ENCODE assay signal across 2 cellular contexts in the genomic region with DNA sequence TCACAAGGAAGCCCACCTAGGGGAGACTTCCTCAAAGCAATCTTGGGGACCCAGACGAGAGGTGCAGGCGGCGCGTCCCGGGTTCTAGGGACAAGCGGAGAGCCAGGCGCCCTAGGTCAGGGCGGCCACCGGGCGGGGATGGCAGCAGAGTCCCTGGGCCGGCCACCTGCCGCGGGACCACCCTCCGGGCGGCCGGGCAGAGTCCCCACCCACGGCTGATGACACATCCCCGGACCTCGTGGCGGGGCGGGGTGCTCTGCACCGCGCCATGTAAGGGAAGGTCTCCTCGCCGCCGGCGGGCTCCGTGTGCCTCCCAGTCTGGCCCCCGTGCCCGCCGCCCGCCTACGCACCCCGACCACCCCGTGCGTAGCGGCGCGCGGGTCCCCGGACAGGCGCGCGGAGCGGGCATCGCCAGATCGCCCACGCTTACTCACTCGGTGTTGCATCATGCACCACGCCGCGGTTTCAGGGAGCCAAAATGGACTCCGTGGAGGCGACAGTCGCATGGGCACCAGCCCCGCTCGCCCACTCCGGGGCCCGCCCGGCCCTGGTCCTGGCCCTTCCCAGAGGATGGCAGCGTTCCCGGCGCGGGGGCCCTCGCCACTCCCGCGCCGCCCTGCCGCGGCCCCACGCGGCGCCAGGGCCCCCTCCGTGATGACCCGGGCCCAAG.
TF ChIP-seq lines count a peak whose summit lies in the region.

No MANE protein-coding gene starts in this region.

TF ChIP-seq in IMR-90, 13 proteins besides CTCF, POLR2A, EP300 and RAD21 (continued from another document):
- TF ChIP-seq, protein P1, sequence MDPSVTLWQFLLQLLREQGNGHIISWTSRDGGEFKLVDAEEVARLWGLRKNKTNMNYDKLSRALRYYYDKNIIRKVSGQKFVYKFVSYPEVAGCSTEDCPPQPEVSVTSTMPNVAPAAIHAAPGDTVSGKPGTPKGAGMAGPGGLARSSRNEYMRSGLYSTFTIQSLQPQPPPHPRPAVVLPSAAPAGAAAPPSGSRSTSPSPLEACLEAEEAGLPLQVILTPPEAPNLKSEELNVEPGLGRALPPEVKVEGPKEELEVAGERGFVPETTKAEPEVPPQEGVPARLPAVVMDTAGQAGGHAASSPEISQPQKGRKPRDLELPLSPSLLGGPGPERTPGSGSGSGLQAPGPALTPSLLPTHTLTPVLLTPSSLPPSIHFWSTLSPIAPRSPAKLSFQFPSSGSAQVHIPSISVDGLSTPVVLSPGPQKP (IDR thresholded peaks at IDR 0.05; ENCODE audit: borderline replicate concordance, low read depth, low read length) = no peak
- TF ChIP-seq, protein P2, sequence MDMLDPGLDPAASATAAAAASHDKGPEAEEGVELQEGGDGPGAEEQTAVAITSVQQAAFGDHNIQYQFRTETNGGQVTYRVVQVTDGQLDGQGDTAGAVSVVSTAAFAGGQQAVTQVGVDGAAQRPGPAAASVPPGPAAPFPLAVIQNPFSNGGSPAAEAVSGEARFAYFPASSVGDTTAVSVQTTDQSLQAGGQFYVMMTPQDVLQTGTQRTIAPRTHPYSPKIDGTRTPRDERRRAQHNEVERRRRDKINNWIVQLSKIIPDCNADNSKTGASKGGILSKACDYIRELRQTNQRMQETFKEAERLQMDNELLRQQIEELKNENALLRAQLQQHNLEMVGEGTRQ (IDR thresholded peaks at IDR 0.05; ENCODE audit: low read depth, low read length) = no peak
- peak; percentile 24 for TF ChIP-seq FOS (IDR thresholded peaks at IDR 0.05; ENCODE audit: low read depth, low read length)
- TF ChIP-seq NFE2L2 (IDR thresholded peaks at IDR 0.05; ENCODE audit: low read depth, low read length) = no peak
- peak; percentile 59 for TF ChIP-seq BHLHE40 (IDR thresholded peaks at IDR 0.05; ENCODE audit: low read depth, low read length)
- TF ChIP-seq CHD1 (IDR thresholded peaks at IDR 0.05; ENCODE audit: low read depth, low read length) = no peak; the same call in none of the 2 replicates
- no peak for TF ChIP-seq RCOR1 (IDR thresholded peaks at IDR 0.05; ENCODE audit: insufficient replicate concordance, low read length)

TF ChIP-seq in WTC11, 78 proteins besides CTCF, POLR2A, EP300 and RAD21 (continued from another document):
- TF ChIP-seq, protein P3, sequence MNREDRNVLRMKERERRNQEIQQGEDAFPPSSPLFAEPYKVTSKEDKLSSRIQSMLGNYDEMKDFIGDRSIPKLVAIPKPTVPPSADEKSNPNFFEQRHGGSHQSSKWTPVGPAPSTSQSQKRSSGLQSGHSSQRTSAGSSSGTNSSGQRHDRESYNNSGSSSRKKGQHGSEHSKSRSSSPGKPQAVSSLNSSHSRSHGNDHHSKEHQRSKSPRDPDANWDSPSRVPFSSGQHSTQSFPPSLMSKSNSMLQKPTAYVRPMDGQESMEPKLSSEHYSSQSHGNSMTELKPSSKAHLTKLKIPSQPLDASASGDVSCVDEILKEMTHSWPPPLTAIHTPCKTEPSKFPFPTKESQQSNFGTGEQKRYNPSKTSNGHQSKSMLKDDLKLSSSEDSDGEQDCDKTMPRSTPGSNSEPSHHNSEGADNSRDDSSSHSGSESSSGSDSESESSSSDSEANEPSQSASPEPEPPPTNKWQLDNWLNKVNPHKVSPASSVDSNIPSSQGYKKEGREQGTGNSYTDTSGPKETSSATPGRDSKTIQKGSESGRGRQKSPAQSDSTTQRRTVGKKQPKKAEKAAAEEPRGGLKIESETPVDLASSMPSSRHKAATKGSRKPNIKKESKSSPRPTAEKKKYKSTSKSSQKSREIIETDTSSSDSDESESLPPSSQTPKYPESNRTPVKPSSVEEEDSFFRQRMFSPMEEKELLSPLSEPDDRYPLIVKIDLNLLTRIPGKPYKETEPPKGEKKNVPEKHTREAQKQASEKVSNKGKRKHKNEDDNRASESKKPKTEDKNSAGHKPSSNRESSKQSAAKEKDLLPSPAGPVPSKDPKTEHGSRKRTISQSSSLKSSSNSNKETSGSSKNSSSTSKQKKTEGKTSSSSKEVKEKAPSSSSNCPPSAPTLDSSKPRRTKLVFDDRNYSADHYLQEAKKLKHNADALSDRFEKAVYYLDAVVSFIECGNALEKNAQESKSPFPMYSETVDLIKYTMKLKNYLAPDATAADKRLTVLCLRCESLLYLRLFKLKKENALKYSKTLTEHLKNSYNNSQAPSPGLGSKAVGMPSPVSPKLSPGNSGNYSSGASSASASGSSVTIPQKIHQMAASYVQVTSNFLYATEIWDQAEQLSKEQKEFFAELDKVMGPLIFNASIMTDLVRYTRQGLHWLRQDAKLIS (CRISPR knock-in tag; IDR thresholded peaks at IDR 0.05; ENCODE audit: borderline replicate concordance) = no peak
- TF ChIP-seq, protein P4, sequence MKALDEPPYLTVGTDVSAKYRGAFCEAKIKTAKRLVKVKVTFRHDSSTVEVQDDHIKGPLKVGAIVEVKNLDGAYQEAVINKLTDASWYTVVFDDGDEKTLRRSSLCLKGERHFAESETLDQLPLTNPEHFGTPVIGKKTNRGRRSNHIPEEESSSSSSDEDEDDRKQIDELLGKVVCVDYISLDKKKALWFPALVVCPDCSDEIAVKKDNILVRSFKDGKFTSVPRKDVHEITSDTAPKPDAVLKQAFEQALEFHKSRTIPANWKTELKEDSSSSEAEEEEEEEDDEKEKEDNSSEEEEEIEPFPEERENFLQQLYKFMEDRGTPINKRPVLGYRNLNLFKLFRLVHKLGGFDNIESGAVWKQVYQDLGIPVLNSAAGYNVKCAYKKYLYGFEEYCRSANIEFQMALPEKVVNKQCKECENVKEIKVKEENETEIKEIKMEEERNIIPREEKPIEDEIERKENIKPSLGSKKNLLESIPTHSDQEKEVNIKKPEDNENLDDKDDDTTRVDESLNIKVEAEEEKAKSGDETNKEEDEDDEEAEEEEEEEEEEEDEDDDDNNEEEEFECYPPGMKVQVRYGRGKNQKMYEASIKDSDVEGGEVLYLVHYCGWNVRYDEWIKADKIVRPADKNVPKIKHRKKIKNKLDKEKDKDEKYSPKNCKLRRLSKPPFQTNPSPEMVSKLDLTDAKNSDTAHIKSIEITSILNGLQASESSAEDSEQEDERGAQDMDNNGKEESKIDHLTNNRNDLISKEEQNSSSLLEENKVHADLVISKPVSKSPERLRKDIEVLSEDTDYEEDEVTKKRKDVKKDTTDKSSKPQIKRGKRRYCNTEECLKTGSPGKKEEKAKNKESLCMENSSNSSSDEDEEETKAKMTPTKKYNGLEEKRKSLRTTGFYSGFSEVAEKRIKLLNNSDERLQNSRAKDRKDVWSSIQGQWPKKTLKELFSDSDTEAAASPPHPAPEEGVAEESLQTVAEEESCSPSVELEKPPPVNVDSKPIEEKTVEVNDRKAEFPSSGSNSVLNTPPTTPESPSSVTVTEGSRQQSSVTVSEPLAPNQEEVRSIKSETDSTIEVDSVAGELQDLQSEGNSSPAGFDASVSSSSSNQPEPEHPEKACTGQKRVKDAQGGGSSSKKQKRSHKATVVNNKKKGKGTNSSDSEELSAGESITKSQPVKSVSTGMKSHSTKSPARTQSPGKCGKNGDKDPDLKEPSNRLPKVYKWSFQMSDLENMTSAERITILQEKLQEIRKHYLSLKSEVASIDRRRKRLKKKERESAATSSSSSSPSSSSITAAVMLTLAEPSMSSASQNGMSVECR (CRISPR knock-in tag; IDR thresholded peaks at IDR 0.05; ENCODE audit: borderline replicate concordance) = 0 out of 2 replicates have a peak, but pooled peaks have one; percentile 21
- 0 out of 2 replicates have a peak, but pooled peaks have one; percentile 58 for TF ChIP-seq NFATC4 (CRISPR knock-in tag; IDR thresholded peaks at IDR 0.05)
- TF ChIP-seq, protein P5, sequence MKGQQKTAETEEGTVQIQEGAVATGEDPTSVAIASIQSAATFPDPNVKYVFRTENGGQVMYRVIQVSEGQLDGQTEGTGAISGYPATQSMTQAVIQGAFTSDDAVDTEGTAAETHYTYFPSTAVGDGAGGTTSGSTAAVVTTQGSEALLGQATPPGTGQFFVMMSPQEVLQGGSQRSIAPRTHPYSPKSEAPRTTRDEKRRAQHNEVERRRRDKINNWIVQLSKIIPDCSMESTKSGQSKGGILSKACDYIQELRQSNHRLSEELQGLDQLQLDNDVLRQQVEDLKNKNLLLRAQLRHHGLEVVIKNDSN (CRISPR knock-in tag; IDR thresholded peaks at IDR 0.05) = no peak
- TF ChIP-seq, protein P6, sequence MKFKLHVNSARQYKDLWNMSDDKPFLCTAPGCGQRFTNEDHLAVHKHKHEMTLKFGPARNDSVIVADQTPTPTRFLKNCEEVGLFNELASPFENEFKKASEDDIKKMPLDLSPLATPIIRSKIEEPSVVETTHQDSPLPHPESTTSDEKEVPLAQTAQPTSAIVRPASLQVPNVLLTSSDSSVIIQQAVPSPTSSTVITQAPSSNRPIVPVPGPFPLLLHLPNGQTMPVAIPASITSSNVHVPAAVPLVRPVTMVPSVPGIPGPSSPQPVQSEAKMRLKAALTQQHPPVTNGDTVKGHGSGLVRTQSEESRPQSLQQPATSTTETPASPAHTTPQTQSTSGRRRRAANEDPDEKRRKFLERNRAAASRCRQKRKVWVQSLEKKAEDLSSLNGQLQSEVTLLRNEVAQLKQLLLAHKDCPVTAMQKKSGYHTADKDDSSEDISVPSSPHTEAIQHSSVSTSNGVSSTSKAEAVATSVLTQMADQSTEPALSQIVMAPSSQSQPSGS (CRISPR knock-in tag; IDR thresholded peaks at IDR 0.05; ENCODE audit: borderline replicate concordance, low read depth) = no peak
- TF ChIP-seq FOXP1 (CRISPR knock-in tag; IDR thresholded peaks at IDR 0.05; ENCODE audit: borderline replicate concordance) = peak; percentile 54; the same call in 1 of the 2 replicates
- TF ChIP-seq, protein P7, sequence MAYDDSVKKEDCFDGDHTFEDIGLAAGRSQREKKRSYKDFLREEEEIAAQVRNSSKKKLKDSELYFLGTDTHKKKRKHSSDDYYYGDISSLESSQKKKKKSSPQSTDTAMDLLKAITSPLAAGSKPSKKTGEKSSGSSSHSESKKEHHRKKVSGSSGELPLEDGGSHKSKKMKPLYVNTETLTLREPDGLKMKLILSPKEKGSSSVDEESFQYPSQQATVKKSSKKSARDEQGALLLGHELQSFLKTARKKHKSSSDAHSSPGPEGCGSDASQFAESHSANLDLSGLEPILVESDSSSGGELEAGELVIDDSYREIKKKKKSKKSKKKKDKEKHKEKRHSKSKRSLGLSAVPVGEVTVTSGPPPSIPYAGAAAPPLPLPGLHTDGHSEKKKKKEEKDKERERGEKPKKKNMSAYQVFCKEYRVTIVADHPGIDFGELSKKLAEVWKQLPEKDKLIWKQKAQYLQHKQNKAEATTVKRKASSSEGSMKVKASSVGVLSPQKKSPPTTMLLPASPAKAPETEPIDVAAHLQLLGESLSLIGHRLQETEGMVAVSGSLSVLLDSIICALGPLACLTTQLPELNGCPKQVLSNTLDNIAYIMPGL (CRISPR knock-in tag; IDR thresholded peaks at IDR 0.05) = peak; percentile 57; the same call in 1 of the 2 replicates
- no peak for TF ChIP-seq SMAD4 (CRISPR knock-in tag; IDR thresholded peaks at IDR 0.05)
- TF ChIP-seq, protein P8, sequence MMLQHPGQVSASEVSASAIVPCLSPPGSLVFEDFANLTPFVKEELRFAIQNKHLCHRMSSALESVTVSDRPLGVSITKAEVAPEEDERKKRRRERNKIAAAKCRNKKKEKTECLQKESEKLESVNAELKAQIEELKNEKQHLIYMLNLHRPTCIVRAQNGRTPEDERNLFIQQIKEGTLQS (CRISPR knock-in tag; conservative IDR thresholded peaks at IDR 0.05) = no peak
- TF ChIP-seq, protein P9, sequence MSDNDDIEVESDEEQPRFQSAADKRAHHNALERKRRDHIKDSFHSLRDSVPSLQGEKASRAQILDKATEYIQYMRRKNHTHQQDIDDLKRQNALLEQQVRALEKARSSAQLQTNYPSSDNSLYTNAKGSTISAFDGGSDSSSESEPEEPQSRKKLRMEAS (CRISPR knock-in tag; IDR thresholded peaks at IDR 0.05) = peak; percentile 88
- TF ChIP-seq CREM (CRISPR knock-in tag; IDR thresholded peaks at IDR 0.05) = no peak
- peak; percentile 20; the same call in 1 of the 2 replicates for TF ChIP-seq TCF7 (CRISPR knock-in tag; IDR thresholded peaks at IDR 0.05; ENCODE audit: low read depth)
- peak; percentile 31; the same call in 1 of the 2 replicates for TF ChIP-seq TP53 (CRISPR knock-in tag; IDR thresholded peaks at IDR 0.05)
- TF ChIP-seq CBFB (CRISPR knock-in tag; IDR thresholded peaks at IDR 0.05; ENCODE audit: low read depth) = 0 out of 2 replicates have a peak, but pooled peaks have one; percentile 68
- TF ChIP-seq, protein P10, sequence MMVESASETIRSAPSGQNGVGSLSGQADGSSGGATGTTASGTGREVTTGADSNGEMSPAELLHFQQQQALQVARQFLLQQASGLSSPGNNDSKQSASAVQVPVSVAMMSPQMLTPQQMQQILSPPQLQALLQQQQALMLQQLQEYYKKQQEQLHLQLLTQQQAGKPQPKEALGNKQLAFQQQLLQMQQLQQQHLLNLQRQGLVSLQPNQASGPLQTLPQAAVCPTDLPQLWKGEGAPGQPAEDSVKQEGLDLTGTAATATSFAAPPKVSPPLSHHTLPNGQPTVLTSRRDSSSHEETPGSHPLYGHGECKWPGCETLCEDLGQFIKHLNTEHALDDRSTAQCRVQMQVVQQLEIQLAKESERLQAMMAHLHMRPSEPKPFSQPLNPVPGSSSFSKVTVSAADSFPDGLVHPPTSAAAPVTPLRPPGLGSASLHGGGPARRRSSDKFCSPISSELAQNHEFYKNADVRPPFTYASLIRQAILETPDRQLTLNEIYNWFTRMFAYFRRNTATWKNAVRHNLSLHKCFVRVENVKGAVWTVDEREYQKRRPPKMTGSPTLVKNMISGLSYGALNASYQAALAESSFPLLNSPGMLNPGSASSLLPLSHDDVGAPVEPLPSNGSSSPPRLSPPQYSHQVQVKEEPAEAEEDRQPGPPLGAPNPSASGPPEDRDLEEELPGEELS (CRISPR knock-in tag; IDR thresholded peaks at IDR 0.05) = peak; percentile 26; the same call in 1 of the 2 replicates
- peak; percentile 59; the same call in 1 of the 2 replicates for TF ChIP-seq ZNF423 (CRISPR knock-in tag; IDR thresholded peaks at IDR 0.05)
- TF ChIP-seq PRRX2 (CRISPR knock-in tag; IDR thresholded peaks at IDR 0.05) = no peak
- TF ChIP-seq, protein P11, sequence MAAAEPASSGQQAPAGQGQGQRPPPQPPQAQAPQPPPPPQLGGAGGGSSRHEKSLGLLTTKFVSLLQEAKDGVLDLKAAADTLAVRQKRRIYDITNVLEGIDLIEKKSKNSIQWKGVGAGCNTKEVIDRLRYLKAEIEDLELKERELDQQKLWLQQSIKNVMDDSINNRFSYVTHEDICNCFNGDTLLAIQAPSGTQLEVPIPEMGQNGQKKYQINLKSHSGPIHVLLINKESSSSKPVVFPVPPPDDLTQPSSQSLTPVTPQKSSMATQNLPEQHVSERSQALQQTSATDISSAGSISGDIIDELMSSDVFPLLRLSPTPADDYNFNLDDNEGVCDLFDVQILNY (CRISPR knock-in tag; IDR thresholded peaks at IDR 0.05) = no peak
- peak; percentile 98 for TF ChIP-seq GABPB1 (CRISPR knock-in tag; IDR thresholded peaks at IDR 0.05)
